In the genomic region with DNA sequence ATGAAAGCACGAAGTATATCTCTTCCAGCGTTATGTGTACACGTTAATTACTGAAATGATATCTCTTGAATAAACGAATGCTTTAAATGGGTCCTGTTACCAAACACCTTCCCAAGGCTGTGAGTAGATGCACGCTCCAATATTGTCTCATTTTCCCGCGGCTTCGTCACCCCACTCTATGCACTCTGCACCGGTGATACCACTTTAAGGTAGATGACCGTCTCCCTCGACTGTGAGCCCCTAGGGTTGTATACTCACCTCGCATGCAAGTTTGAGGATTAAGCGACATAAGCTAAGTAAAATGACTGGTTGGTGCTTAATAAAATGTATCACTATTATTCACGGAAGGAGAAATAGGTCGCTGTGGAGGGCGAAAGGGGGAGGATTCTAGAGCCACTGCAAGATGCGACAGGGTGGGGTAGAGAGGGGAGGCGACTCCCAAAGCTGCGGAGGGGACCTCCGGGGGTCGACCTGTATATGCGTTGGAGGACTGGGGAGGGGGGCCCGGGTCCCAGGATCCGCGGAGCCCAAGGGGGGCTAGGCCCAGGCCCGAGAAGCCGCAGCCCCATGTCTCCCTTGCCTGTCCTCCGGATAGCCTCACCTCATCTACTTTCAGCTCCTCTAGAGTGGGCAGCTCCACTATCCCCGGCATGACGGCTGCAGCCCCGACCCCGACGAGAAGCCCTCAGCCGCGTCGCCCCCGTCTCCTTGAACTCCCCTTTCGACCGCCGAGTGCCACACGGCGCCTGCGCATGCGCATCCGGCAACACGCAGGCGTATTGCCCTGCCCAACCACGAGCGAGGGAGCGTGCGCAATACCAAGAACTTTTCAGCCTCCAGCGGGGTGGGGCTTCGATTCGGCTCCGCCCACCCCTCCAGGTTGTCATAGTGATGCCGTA, we compare ENCODE assay signal across 1 cellular context.
A peak's percentile ranks its signal among the peaks of the same experiment; 100 is the strongest.
TF ChIP-seq lines count a peak whose summit lies in the region.

A gene (plus strand): TSS at position 883 of the 899 bp plus-strand sequence. CDS start 65 bp downstream, outside the sequence.
A gene (minus strand): TSS at position 754 of the 899 bp plus-strand sequence. CDS start 102 bp downstream, at position 652.

TF ChIP-seq in HepG2, 621 proteins besides CTCF, POLR2A, EP300 and RAD21 (continued from another document and continues in another):
- no peak for TF ChIP-seq TBX3 (IDR thresholded peaks at IDR 0.05; ENCODE audit: borderline replicate concordance)
- 0 out of 2 replicates have a peak, but pooled peaks have one; percentile 63 for TF ChIP-seq AHR (CRISPR knock-in tag; IDR thresholded peaks at IDR 0.05)
- 0 out of 2 replicates have a peak, but pooled peaks have one; percentile 34 for TF ChIP-seq ARNTL (CRISPR knock-in tag; IDR thresholded peaks at IDR 0.05)
- no peak for TF ChIP-seq PHB2 (IDR thresholded peaks at IDR 0.05; ENCODE audit: partially characterized antibody)
- no peak for TF ChIP-seq ZNF20 (CRISPR knock-in tag; IDR thresholded peaks at IDR 0.05)
- TF ChIP-seq NFE2L2 (IDR thresholded peaks at IDR 0.05; ENCODE audit: low read length), result no peak
- no peak for TF ChIP-seq ZNF30 (CRISPR knock-in tag; IDR thresholded peaks at IDR 0.05)
- TF ChIP-seq, protein P1, sequence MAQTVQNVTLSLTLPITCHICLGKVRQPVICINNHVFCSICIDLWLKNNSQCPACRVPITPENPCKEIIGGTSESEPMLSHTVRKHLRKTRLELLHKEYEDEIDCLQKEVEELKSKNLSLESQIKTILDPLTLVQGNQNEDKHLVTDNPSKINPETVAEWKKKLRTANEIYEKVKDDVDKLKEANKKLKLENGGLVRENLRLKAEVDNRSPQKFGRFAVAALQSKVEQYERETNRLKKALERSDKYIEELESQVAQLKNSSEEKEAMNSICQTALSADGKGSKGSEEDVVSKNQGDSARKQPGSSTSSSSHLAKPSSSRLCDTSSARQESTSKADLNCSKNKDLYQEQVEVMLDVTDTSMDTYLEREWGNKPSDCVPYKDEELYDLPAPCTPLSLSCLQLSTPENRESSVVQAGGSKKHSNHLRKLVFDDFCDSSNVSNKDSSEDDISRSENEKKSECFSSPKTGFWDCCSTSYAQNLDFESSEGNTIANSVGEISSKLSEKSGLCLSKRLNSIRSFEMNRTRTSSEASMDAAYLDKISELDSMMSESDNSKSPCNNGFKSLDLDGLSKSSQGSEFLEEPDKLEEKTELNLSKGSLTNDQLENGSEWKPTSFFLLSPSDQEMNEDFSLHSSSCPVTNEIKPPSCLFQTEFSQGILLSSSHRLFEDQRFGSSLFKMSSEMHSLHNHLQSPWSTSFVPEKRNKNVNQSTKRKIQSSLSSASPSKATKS (CRISPR knock-in tag; IDR thresholded peaks at IDR 0.05), result no peak
- TF ChIP-seq, protein P2, sequence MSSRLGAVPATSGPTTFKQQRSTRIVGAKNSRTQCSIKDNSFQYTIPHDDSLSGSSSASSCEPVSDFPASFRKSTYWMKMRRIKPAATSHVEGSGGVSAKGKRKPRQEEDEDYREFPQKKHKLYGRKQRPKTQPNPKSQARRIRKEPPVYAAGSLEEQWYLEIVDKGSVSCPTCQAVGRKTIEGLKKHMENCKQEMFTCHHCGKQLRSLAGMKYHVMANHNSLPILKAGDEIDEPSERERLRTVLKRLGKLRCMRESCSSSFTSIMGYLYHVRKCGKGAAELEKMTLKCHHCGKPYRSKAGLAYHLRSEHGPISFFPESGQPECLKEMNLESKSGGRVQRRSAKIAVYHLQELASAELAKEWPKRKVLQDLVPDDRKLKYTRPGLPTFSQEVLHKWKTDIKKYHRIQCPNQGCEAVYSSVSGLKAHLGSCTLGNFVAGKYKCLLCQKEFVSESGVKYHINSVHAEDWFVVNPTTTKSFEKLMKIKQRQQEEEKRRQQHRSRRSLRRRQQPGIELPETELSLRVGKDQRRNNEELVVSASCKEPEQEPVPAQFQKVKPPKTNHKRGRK (CRISPR knock-in tag; IDR thresholded peaks at IDR 0.05), result no peak
- no peak for TF ChIP-seq PAF1 (CRISPR knock-in tag; IDR thresholded peaks at IDR 0.05)
- TF ChIP-seq DMAP1 (CRISPR knock-in tag; IDR thresholded peaks at IDR 0.05), result peak; percentile 57; the same call in 1 of the 2 replicates
- TF ChIP-seq ATF1 (CRISPR knock-in tag; IDR thresholded peaks at IDR 0.05), result no peak
- TF ChIP-seq, protein P3, sequence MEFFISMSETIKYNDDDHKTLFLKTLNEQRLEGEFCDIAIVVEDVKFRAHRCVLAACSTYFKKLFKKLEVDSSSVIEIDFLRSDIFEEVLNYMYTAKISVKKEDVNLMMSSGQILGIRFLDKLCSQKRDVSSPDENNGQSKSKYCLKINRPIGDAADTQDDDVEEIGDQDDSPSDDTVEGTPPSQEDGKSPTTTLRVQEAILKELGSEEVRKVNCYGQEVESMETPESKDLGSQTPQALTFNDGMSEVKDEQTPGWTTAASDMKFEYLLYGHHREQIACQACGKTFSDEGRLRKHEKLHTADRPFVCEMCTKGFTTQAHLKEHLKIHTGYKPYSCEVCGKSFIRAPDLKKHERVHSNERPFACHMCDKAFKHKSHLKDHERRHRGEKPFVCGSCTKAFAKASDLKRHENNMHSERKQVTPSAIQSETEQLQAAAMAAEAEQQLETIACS (CRISPR knock-in tag; IDR thresholded peaks at IDR 0.05), result no peak
- TF ChIP-seq, protein P4, sequence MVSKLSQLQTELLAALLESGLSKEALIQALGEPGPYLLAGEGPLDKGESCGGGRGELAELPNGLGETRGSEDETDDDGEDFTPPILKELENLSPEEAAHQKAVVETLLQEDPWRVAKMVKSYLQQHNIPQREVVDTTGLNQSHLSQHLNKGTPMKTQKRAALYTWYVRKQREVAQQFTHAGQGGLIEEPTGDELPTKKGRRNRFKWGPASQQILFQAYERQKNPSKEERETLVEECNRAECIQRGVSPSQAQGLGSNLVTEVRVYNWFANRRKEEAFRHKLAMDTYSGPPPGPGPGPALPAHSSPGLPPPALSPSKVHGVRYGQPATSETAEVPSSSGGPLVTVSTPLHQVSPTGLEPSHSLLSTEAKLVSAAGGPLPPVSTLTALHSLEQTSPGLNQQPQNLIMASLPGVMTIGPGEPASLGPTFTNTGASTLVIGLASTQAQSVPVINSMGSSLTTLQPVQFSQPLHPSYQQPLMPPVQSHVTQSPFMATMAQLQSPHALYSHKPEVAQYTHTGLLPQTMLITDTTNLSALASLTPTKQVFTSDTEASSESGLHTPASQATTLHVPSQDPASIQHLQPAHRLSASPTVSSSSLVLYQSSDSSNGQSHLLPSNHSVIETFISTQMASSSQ (IDR thresholded peaks at IDR 0.05; ENCODE audit: low read depth), result no peak
- TF ChIP-seq, protein P4 (CRISPR knock-in tag; IDR thresholded peaks at IDR 0.05; ENCODE audit: borderline replicate concordance), result no peak
- TF ChIP-seq, protein P5, sequence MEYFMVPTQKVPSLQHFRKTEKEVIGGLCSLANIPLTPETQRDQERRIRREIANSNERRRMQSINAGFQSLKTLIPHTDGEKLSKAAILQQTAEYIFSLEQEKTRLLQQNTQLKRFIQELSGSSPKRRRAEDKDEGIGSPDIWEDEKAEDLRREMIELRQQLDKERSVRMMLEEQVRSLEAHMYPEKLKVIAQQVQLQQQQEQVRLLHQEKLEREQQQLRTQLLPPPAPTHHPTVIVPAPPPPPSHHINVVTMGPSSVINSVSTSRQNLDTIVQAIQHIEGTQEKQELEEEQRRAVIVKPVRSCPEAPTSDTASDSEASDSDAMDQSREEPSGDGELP (IDR thresholded peaks at IDR 0.05; ENCODE audit: borderline replicate concordance, low read depth), result no peak
- TF ChIP-seq ZNF121 (CRISPR knock-in tag; IDR thresholded peaks at IDR 0.05), result no peak
- peak; percentile 26; the same call in 1 of the 2 replicates for TF ChIP-seq ZNF331 (CRISPR knock-in tag; IDR thresholded peaks at IDR 0.05)
- TF ChIP-seq GTF3A (CRISPR knock-in tag; conservative IDR thresholded peaks at IDR 0.05), result no peak
- no peak for TF ChIP-seq RBAK (CRISPR knock-in tag; IDR thresholded peaks at IDR 0.05)
- TF ChIP-seq, protein P6, sequence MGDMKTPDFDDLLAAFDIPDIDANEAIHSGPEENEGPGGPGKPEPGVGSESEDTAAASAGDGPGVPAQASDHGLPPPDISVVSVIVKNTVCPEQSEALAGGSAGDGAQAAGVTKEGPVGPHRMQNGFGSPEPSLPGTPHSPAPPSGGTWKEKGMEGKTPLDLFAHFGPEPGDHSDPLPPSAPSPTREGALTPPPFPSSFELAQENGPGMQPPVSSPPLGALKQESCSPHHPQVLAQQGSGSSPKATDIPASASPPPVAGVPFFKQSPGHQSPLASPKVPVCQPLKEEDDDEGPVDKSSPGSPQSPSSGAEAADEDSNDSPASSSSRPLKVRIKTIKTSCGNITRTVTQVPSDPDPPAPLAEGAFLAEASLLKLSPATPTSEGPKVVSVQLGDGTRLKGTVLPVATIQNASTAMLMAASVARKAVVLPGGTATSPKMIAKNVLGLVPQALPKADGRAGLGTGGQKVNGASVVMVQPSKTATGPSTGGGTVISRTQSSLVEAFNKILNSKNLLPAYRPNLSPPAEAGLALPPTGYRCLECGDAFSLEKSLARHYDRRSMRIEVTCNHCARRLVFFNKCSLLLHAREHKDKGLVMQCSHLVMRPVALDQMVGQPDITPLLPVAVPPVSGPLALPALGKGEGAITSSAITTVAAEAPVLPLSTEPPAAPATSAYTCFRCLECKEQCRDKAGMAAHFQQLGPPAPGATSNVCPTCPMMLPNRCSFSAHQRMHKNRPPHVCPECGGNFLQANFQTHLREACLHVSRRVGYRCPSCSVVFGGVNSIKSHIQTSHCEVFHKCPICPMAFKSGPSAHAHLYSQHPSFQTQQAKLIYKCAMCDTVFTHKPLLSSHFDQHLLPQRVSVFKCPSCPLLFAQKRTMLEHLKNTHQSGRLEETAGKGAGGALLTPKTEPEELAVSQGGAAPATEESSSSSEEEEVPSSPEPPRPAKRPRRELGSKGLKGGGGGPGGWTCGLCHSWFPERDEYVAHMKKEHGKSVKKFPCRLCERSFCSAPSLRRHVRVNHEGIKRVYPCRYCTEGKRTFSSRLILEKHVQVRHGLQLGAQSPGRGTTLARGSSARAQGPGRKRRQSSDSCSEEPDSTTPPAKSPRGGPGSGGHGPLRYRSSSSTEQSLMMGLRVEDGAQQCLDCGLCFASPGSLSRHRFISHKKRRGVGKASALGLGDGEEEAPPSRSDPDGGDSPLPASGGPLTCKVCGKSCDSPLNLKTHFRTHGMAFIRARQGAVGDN (CRISPR knock-in tag; IDR thresholded peaks at IDR 0.05), result peak; percentile 85
- TF ChIP-seq ZFAT (CRISPR knock-in tag; conservative IDR thresholded peaks at IDR 0.05), result no peak
- no peak for TF ChIP-seq ZBTB42 (CRISPR knock-in tag; IDR thresholded peaks at IDR 0.05)
- TF ChIP-seq EED (CRISPR knock-in tag; IDR thresholded peaks at IDR 0.05), result no peak
- TF ChIP-seq NRL (CRISPR knock-in tag; IDR thresholded peaks at IDR 0.05; ENCODE audit: borderline replicate concordance), result peak; percentile 68; the same call in 1 of the 2 replicates
- TF ChIP-seq ONECUT2 (CRISPR knock-in tag; IDR thresholded peaks at IDR 0.05), result no peak
- TF ChIP-seq PCBP2 (optimal IDR thresholded peaks at IDR 0.05; ENCODE audit: low read depth, low read length, poor library complexity, severe bottlenecking), result no peak
- no peak for TF ChIP-seq ZNF10 (CRISPR knock-in tag; IDR thresholded peaks at IDR 0.05; ENCODE audit: borderline replicate concordance, low read depth)
- TF ChIP-seq KMT2A (CRISPR knock-in tag; IDR thresholded peaks at IDR 0.05), result peak; percentile 67; the same call in 1 of the 2 replicates
- TF ChIP-seq, protein P7, sequence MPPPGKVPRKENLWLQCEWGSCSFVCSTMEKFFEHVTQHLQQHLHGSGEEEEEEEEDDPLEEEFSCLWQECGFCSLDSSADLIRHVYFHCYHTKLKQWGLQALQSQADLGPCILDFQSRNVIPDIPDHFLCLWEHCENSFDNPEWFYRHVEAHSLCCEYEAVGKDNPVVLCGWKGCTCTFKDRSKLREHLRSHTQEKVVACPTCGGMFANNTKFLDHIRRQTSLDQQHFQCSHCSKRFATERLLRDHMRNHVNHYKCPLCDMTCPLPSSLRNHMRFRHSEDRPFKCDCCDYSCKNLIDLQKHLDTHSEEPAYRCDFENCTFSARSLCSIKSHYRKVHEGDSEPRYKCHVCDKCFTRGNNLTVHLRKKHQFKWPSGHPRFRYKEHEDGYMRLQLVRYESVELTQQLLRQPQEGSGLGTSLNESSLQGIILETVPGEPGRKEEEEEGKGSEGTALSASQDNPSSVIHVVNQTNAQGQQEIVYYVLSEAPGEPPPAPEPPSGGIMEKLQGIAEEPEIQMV (CRISPR knock-in tag; IDR thresholded peaks at IDR 0.05; ENCODE audit: low read depth), result no peak
- TF ChIP-seq, protein P8, sequence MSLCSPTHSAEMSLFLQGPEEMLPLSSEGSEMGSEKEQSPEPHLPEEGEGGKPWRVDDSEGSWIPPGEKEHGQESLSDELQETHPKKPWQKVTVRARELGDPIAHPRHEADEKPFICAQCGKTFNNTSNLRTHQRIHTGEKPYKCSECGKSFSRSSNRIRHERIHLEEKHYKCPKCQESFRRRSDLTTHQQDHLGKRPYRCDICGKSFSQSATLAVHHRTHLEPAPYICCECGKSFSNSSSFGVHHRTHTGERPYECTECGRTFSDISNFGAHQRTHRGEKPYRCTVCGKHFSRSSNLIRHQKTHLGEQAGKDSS (CRISPR knock-in tag; IDR thresholded peaks at IDR 0.05; ENCODE audit: borderline replicate concordance, low read depth), result no peak
